8 cellular contexts compared by ENCODE assay signal in genomic region chr6:44386929-44387345, GRCh38. TPM values are rescaled to one million over a fixed set of nuclear protein-coding genes. Genes with fewer than 3 reads are reported as not detected.
DNase-seq lines count a peak whose midpoint lies in the region; ATAC-seq and TF ChIP-seq lines count a peak whose summit lies in the region.

No MANE protein-coding gene starts in this region.

- no peaks in the 10 kb centered on the region for H3K9me3 ChIP-seq in heart left ventricle

- 5 to 21% (median 10%) methylated on average over 8 of the region's 8 CpGs for WGBS in heart left ventricle, 4 donors

- TF ChIP-seq CTCF in GM13977 (IDR thresholded peaks at IDR 0.05; ENCODE audit: extremely low read depth, insufficient read depth, missing control alignments) (no peak), WI38 (IDR thresholded peaks at IDR 0.05; ENCODE audit: low read depth, low read length) (no peak), heart left ventricle (IDR thresholded peaks at IDR 0.05) (no peak), retinal pigment epithelial cell (conservative IDR thresholded peaks at IDR 0.05; ENCODE audit: low read depth, low read length) (no peak)

- peaks cover 0 to 19% (median 14%) of the 10 kb centered on the region in 9 donors for H3K36me3 ChIP-seq in heart left ventricle

- ATAC-seq in HG02798 (IDR thresholded peaks at IDR 0.05; ENCODE audit: poor library complexity, unreplicated experiment) (peak; percentile 5), heart left ventricle (peak; percentile 1 to 21 (median 15)), HG02981 (IDR thresholded peaks at IDR 0.05; ENCODE audit: unreplicated experiment) (no peak)

- peak; percentile 33 for DNase-seq in GM13977 (ENCODE audit: low spot score)
- no peak for DNase-seq in heart left ventricle
- peak; percentile 23 for DNase-seq in retinal pigment epithelial cell (ENCODE audit: low read depth)
- no peak for DNase-seq in SIG-M5 treated with dmso at 0.1 percent for 504 hours (lab: John Stamatoyannopoulos, UW; ENCODE audit: unreplicated experiment)
- DNase-seq in NCI-H524 treated with DMSO at 0.1 percent for 48 hours (lab: John Stamatoyannopoulos, UW): no peak

- no peaks in the 10 kb centered on the region for H3K27me3 ChIP-seq in heart left ventricle

- in situ Hi-C loops in GM13977 (cut with MboI; ENCODE audit: low pct_unique_long_range_greater_than_20kb, low sequenced_read_pairs, unreplicated experiment): no loop called here

- peaks cover 5 to 35% (median 25%) of the 10 kb centered on the region in 12 donors for H3K4me1 ChIP-seq in heart left ventricle

- H3K4me3 ChIP-seq in WI38 (ENCODE audit: low read depth, low read length) (peak overlapping the region; percentile 93), heart left ventricle (peak overlapping the region; percentile 40 to 97 (median 88)), retinal pigment epithelial cell (ENCODE audit: low read length) (peak overlapping the region; percentile 86)

- H3K27ac ChIP-seq in heart left ventricle: peak overlapping the region; percentile 81 to 99 (median 96)

- no peak for TF ChIP-seq POLR2A in heart left ventricle (IDR thresholded peaks at IDR 0.05)

- intact Hi-C loops in heart left ventricle (cut with DNase I): loop anchor here in 1 of 10 donors (2.0 kb wide), 1 partner anchor 74 kb away; the partner anchor contains the start of gene AARS2

RNA-seq across cellular contexts. Expression of gene CDC5L, which starts 0.6 kb away (rescaled TPM):
- total RNA-seq in heart left ventricle: 10 to 100 TPM; 17.3 to 24.8 (median 18.8) TPM
- polyA plus RNA-seq in heart left ventricle: 10 to 100 TPM in 1 of 2 donors, 1 to 10 TPM in 1; 5.8 to 15.6 TPM

RNA-seq across cellular contexts. Expression of gene SPATS1, which starts 44.5 kb away (rescaled TPM):
- total RNA-seq in heart left ventricle: not detected
- polyA plus RNA-seq in heart left ventricle: not detected

Comparison
In these comparisons a context has a peak if more than half of its experiments do, and no peak if none do; other contexts are left out.
1. DNase-seq: peak in GM13977 (single experiment) and retinal pigment epithelial cell (single experiment); none in heart left ventricle (0 of 5), SIG-M5 treated with dmso at 0.1 percent for 504 hours (single experiment) and NCI-H524 treated with DMSO at 0.1 percent for 48 hours (single experiment).
2. Peak in every context shown above with its lines, with median percentiles within 50 percentile points of each other: H3K4me3 ChIP-seq.